Comparison of ENCODE assay signal across 27 cellular contexts in the genomic region with DNA sequence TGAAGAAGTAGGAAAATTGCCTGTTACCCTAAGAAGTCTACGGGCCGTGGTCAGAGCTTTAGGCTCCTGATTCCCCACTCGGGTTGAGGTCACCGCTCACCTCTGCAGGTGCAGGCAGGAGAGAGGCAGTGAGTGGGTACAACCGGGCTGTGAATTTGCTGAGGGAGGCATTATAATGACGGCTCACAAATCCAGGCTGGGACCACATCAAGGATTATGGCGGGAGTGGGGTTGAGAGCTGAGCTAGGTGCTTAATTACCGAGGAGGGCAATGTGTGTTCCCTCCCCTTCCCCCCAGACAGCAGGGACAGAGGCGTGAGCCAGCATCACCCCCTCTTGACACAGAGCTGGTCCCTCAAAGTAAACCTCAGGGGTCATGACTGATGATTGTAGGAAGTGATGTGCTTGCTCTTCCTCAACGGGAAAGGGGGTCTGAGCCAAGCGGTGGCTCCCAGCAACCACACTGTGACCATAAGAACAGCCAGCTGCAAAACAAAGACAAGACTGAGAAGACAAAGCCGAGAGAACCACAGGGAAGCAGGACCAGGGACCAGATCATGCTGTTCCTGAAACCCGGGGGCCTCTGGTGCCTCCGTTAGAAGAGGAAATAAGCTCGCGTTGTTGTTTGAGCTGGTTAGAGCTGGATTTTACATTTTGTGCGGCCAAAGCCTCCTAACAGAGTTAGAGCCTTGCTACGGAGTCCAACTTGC.
"Had no signal": no experiment of that assay in that cellular context is flagged by ENCODE, and none has a peak within 500 bp of the region (broad histone marks: within the 10 kb centered on the region; RNA-seq: fewer than 3 reads in every experiment).

No MANE protein-coding gene starts in this region.

- ATAC-seq: gastrocnemius medialis; heart right ventricle; lower lobe of right lung; natural killer cell treated with Interleukin-12 subunit alpha and Interleukin-12 subunit beta and Interleukin-15 and Interleukin-18, amount 100 ng/mL, for 72 hours; psoas muscle; sciatic nerve; stimulated activated memory B cell treated with anti-CD40 and anti-IgM and Interleukin-4, amounts not matched to agents 10 μg/mL and 1 μg/mL and 100 μg/mL, for 72 hours; upper lobe of right lung had no signal

- H3K9me3 Mint-ChIP-seq: immature natural killer cell; memory B cell; natural killer cell treated with Interleukin-12 subunit alpha and Interleukin-12 subunit beta and Interleukin-15 and Interleukin-18, amount 100 ng/mL, for 72 hours; stimulated activated naive CD8-positive, alpha-beta T cell treated with anti-CD3 and anti-CD28 coated beads, Interleukin-15, Interleukin-2, amounts not matched to agents 100 ng/mL and 50 ng/mL, for 24 hours had no signal

- H3K27ac Mint-ChIP-seq: immature natural killer cell; memory B cell; natural killer cell treated with Interleukin-12 subunit alpha and Interleukin-12 subunit beta and Interleukin-15 and Interleukin-18, amount 100 ng/mL, for 72 hours; stimulated activated memory B cell treated with anti-CD40 and anti-IgM and Interleukin-4, amounts not matched to agents 10 μg/mL and 1 μg/mL and 100 μg/mL, for 72 hours; stimulated activated naive CD8-positive, alpha-beta T cell treated with anti-CD3 and anti-CD28 coated beads, Interleukin-15, Interleukin-2, amounts not matched to agents 100 ng/mL and 50 ng/mL, for 24 hours had no signal

- H3K36me3 Mint-ChIP-seq: immature natural killer cell; memory B cell; natural killer cell treated with Interleukin-12 subunit alpha and Interleukin-12 subunit beta and Interleukin-15 and Interleukin-18, amount 100 ng/mL, for 72 hours; stimulated activated memory B cell treated with anti-CD40 and anti-IgM and Interleukin-4, amounts not matched to agents 10 μg/mL and 1 μg/mL and 100 μg/mL, for 72 hours had no signal

- DNase-seq: cortex of kidney; effector memory CD4-positive, alpha-beta T cell; gastrocnemius medialis; heart right ventricle; immature natural killer cell; left ventricle myocardium inferior; lower lobe of right lung; midbrain; psoas muscle; retina; spleen; stimulated activated CD4-positive, alpha-beta T cell treated with anti-CD3 and anti-CD28 coated beads, Interleukin-15, amount 100 ng/mL, for 24 hours; stimulated activated CD4-positive, alpha-beta T cell treated with anti-CD3 and anti-CD28 coated beads, Interleukin-1b, Interleukin-23, amount 100 ng/mL, for 48 hours; stimulated activated CD4-positive, alpha-beta T cell treated with anti-CD3 and anti-CD28 coated beads, Interleukin-4, amount 100 ng/mL, for 24 hours; testis; upper lobe of right lung had no signal

- H3K4me3 Mint-ChIP-seq: immature natural killer cell; memory B cell; natural killer cell treated with Interleukin-12 subunit alpha and Interleukin-12 subunit beta and Interleukin-15 and Interleukin-18, amount 100 ng/mL, for 72 hours; stimulated activated memory B cell treated with anti-CD40 and anti-IgM and Interleukin-4, amounts not matched to agents 10 μg/mL and 1 μg/mL and 100 μg/mL, for 72 hours; stimulated activated naive CD8-positive, alpha-beta T cell treated with anti-CD3 and anti-CD28 coated beads, Interleukin-15, Interleukin-2, amounts not matched to agents 100 ng/mL and 50 ng/mL, for 24 hours had no signal

- H3K4me1 Mint-ChIP-seq: immature natural killer cell; memory B cell; stimulated activated memory B cell treated with anti-CD40 and anti-IgM and Interleukin-4, amounts not matched to agents 10 μg/mL and 1 μg/mL and 100 μg/mL, for 72 hours had no signal

- H3K27me3 ChIP-seq: testis, vagina had no signal

- H3K4me1 ChIP-seq: esophagus muscularis mucosa, gastrocnemius medialis, heart right ventricle, left ventricle myocardium inferior, lower lobe of right lung, psoas muscle, spleen, tibial nerve, upper lobe of right lung, vagina had no signal

- H3K36me3 ChIP-seq: esophagus muscularis mucosa, gastrocnemius medialis, heart right ventricle, left ventricle myocardium inferior, lower lobe of right lung, spleen, tibial nerve, upper lobe of right lung, vagina had no signal

- H3K4me3 ChIP-seq: esophagus muscularis mucosa, gastrocnemius medialis, heart right ventricle, left ventricle myocardium inferior, lower lobe of right lung, psoas muscle, spleen, testis, tibial nerve, upper lobe of right lung, vagina had no signal

- H3K27me3 Mint-ChIP-seq: stimulated activated naive CD8-positive, alpha-beta T cell treated with anti-CD3 and anti-CD28 coated beads, Interleukin-15, Interleukin-2, amounts not matched to agents 100 ng/mL and 50 ng/mL, for 24 hours had no signal

- H3K27ac ChIP-seq: epithelial cell of prostate, esophagus muscularis mucosa, gastrocnemius medialis, heart right ventricle, left ventricle myocardium inferior, lower lobe of right lung, psoas muscle, spleen, testis, tibial nerve, upper lobe of right lung, vagina had no signal

- H3K9me3 ChIP-seq: esophagus muscularis mucosa, gastrocnemius medialis, heart right ventricle, left ventricle myocardium inferior, lower lobe of right lung, psoas muscle, spleen, testis, tibial nerve, upper lobe of right lung, vagina had no signal

- FAIRE-seq: endometrium, keratinocyte had no signal
